In the genomic region with DNA sequence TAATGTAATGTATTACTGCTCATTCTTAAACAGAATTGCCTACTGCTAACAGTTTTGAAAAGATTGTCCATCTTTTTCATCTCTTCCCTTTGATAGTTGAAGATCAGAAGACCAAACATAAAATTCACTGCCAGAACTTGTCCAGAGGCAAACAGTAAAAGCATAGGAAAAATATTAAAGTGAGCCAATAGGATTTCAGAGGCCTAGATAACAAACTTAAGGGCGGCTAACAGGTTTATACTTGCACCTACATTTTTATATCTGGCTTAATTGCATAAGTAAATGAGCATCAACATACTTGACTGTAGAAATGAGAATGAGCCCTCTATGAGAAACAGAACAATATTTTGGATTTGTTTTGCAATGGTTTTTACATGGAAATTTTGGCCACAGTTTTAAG, we compare ENCODE assay signal across 26 cellular contexts.
"Had no signal": no experiment of that assay in that cellular context is flagged by ENCODE, and none has a peak within 500 bp of the region (broad histone marks: within the 10 kb centered on the region; RNA-seq: fewer than 3 reads in every experiment).

No MANE protein-coding gene starts in this region.

- H3K9me3 ChIP-seq: body of pancreas, esophagus squamous epithelium, gastroesophageal sphincter, pancreas, psoas muscle, right atrium auricular region, tibial artery had no signal

- H3K27ac ChIP-seq: body of pancreas, esophagus squamous epithelium, gastroesophageal sphincter, pancreas, psoas muscle, right atrium auricular region, tibial artery had no signal

- H3K9me3 Mint-ChIP-seq: activated naive CD4-positive, alpha-beta T cell treated with anti-CD3 and anti-CD28 coated beads, Interleukin-2, amount 10 ng/mL, durations not matched to agents 7 days and 5 days; nephron; stimulated activated naive CD8-positive, alpha-beta T cell treated with anti-CD3 and anti-CD28 coated beads, Interleukin-15, Interleukin-2, amounts not matched to agents 100 ng/mL and 50 ng/mL, for 24 hours; WTC11 had no signal

- H3K4me3 ChIP-seq: body of pancreas, esophagus squamous epithelium, gastroesophageal sphincter, pancreas, psoas muscle, right atrium auricular region, tibial artery had no signal

- DNase-seq: activated CD4-positive, alpha-beta T cell treated with anti-CD3 and anti-CD28 coated beads for 36 hours; activated CD4-positive, alpha-beta T cell treated with anti-CD3 and anti-CD28 coated beads, Interleukin-2, amount 50 U/mL, for 48 hours; activated effector memory CD4-positive, alpha-beta T cell treated with Interleukin-2 at 50 U/mL for 16 hours; activated naive CD4-positive, alpha-beta T cell treated with anti-CD3 and anti-CD28 coated beads, Interleukin-2, amount 10 ng/mL, durations not matched to agents 7 days and 5 days; activated naive CD8-positive, alpha-beta T cell treated with anti-CD3 and anti-CD28 coated beads, Interleukin-2, amount 50 U/mL, for 24 hours; activated T-cell treated with anti-CD3 and anti-CD28 coated beads, Interleukin-2, amount 50 U/mL, for 48 hours; body of pancreas; caudate nucleus; dermis blood vessel endothelial cell; effector CD8-positive, alpha-beta T cell; esophagus squamous epithelium; head of caudate nucleus; hypothalamus; left ventricle myocardium superior; pancreas; psoas muscle; stimulated activated CD4-positive, alpha-beta T cell treated with anti-CD3 and anti-CD28 coated beads, Interleukin-12 subunit alpha, Interleukin-12 subunit beta, amount 100 ng/mL, for 4 hours; stimulated activated CD4-positive, alpha-beta T cell treated with anti-CD3 and anti-CD28 coated beads, Interleukin-4, amount 100 ng/mL, for 4 hours; substantia nigra; T-helper 9 cell; tibial artery had no signal

- H3K27me3 Mint-ChIP-seq: activated CD4-positive, alpha-beta T cell treated with anti-CD3 and anti-CD28 coated beads for 36 hours; activated naive CD4-positive, alpha-beta T cell treated with anti-CD3 and anti-CD28 coated beads, Interleukin-2, amount 10 ng/mL, durations not matched to agents 7 days and 5 days; activated naive CD8-positive, alpha-beta T cell treated with anti-CD3 and anti-CD28 coated beads, Interleukin-2, amount 50 U/mL, for 24 hours; stimulated activated naive CD8-positive, alpha-beta T cell treated with anti-CD3 and anti-CD28 coated beads, Interleukin-15, Interleukin-2, amounts not matched to agents 100 ng/mL and 50 ng/mL, for 24 hours had no signal

- H3K4me3 Mint-ChIP-seq: activated CD4-positive, alpha-beta T cell treated with anti-CD3 and anti-CD28 coated beads for 36 hours; activated naive CD4-positive, alpha-beta T cell treated with anti-CD3 and anti-CD28 coated beads, Interleukin-2, amount 10 ng/mL, durations not matched to agents 7 days and 5 days; activated naive CD8-positive, alpha-beta T cell treated with anti-CD3 and anti-CD28 coated beads, Interleukin-2, amount 50 U/mL, for 24 hours; nephron; stimulated activated naive CD8-positive, alpha-beta T cell treated with anti-CD3 and anti-CD28 coated beads, Interleukin-15, Interleukin-2, amounts not matched to agents 100 ng/mL and 50 ng/mL, for 24 hours; WTC11 had no signal

- H3K27me3 ChIP-seq: body of pancreas, esophagus squamous epithelium, gastroesophageal sphincter, pancreas, right atrium auricular region, tibial artery had no signal

- H3K27ac Mint-ChIP-seq: activated CD4-positive, alpha-beta T cell treated with anti-CD3 and anti-CD28 coated beads for 36 hours; activated naive CD4-positive, alpha-beta T cell treated with anti-CD3 and anti-CD28 coated beads, Interleukin-2, amount 10 ng/mL, durations not matched to agents 7 days and 5 days; activated naive CD8-positive, alpha-beta T cell treated with anti-CD3 and anti-CD28 coated beads, Interleukin-2, amount 50 U/mL, for 24 hours; nephron; stimulated activated naive CD8-positive, alpha-beta T cell treated with anti-CD3 and anti-CD28 coated beads, Interleukin-15, Interleukin-2, amounts not matched to agents 100 ng/mL and 50 ng/mL, for 24 hours; WTC11 had no signal

- H3K4me1 Mint-ChIP-seq: activated CD4-positive, alpha-beta T cell treated with anti-CD3 and anti-CD28 coated beads for 36 hours; activated naive CD4-positive, alpha-beta T cell treated with anti-CD3 and anti-CD28 coated beads, Interleukin-2, amount 10 ng/mL, durations not matched to agents 7 days and 5 days; activated naive CD8-positive, alpha-beta T cell treated with anti-CD3 and anti-CD28 coated beads, Interleukin-2, amount 50 U/mL, for 24 hours had no signal

- H3K4me1 ChIP-seq: gastroesophageal sphincter, psoas muscle, right atrium auricular region, tibial artery had no signal

- ATAC-seq: activated CD4-positive, alpha-beta T cell treated with anti-CD3 and anti-CD28 coated beads for 36 hours; activated naive CD8-positive, alpha-beta T cell treated with anti-CD3 and anti-CD28 coated beads, Interleukin-2, amount 50 U/mL, for 24 hours; body of pancreas; gastroesophageal sphincter; left ventricle myocardium superior; pancreas; psoas muscle; WTC11 had no signal
